2 cellular contexts compared by ENCODE assay signal in genomic region chr6:22558288-22558882, GRCh38.
TF ChIP-seq lines count a peak whose summit lies in the region.

No MANE protein-coding gene starts in this region.

TF ChIP-seq in IMR-90, 13 proteins besides CTCF, POLR2A, EP300 and RAD21 (continued from another document):
- TF ChIP-seq USF2 (IDR thresholded peaks at IDR 0.05; ENCODE audit: low read depth, low read length) (no peak), RCOR1 (IDR thresholded peaks at IDR 0.05; ENCODE audit: insufficient replicate concordance, low read length) (no peak), MXI1 (IDR thresholded peaks at IDR 0.05; ENCODE audit: borderline replicate concordance, low read depth, low read length) (no peak)

TF ChIP-seq in SK-N-SH treated with all-trans-retinoic acid at 6 μM for 48 hours, 23 proteins besides CTCF, POLR2A, EP300 and RAD21 (continued from another document):
- no peak for TF ChIP-seq POU6F1 (CRISPR knock-in tag; IDR thresholded peaks at IDR 0.05; ENCODE audit: borderline replicate concordance, low read depth)
- TF ChIP-seq ARNTL (CRISPR knock-in tag; IDR thresholded peaks at IDR 0.05; ENCODE audit: borderline replicate concordance, low read depth): no peak
- no peak for TF ChIP-seq ZNF565 (CRISPR knock-in tag; conservative IDR thresholded peaks at IDR 0.05; ENCODE audit: low read depth)
- no peak for TF ChIP-seq BACH2 (CRISPR knock-in tag; IDR thresholded peaks at IDR 0.05; ENCODE audit: borderline replicate concordance)
- 0 out of 2 replicates have a peak, but pooled peaks have one; percentile 24 for TF ChIP-seq CSRNP3 (CRISPR knock-in tag; IDR thresholded peaks at IDR 0.05)
- no peak for TF ChIP-seq PPARA (CRISPR knock-in tag; IDR thresholded peaks at IDR 0.05; ENCODE audit: borderline replicate concordance)
- no peak for TF ChIP-seq RARB (CRISPR knock-in tag; IDR thresholded peaks at IDR 0.05)
- peak; percentile 94 for TF ChIP-seq TSHZ2 (CRISPR knock-in tag; IDR thresholded peaks at IDR 0.05)
- TF ChIP-seq ZC3H10 (CRISPR knock-in tag; IDR thresholded peaks at IDR 0.05): peak; percentile 45; the same call in 1 of the 2 replicates
- no peak for TF ChIP-seq PATZ1 (CRISPR knock-in tag; IDR thresholded peaks at IDR 0.05; ENCODE audit: borderline replicate concordance)
- TF ChIP-seq ZFP3 (CRISPR knock-in tag; IDR thresholded peaks at IDR 0.05): peak; percentile 60; the same call in 1 of the 2 replicates
